In genomic region chr9:121780177-121780576, GRCh38 we compare ENCODE assay signal across 23 cellular contexts.
DNase-seq lines count a peak whose midpoint lies in the region; ATAC-seq, FAIRE-seq and TF ChIP-seq lines count a peak whose summit lies in the region.
"Had no signal": no experiment of that assay in that cellular context is flagged by ENCODE, and none has a peak within 500 bp of the region (broad histone marks: within the 10 kb centered on the region; RNA-seq: fewer than 3 reads in every experiment).

No MANE protein-coding gene starts in this region.

- CTCF ChIA-PET in T-cell (lab: Charles Lee) = no interaction called here

- H3K27me3 Mint-ChIP-seq in astrocyte (ENCODE audit: low read depth, unreplicated experiment) (no peaks in the 10 kb centered on the region), T-cell (peaks cover 0 to 18% of the 10 kb centered on the region in 2 donors)

- TF ChIP-seq CTCF in astrocyte (IDR thresholded peaks at IDR 0.05; ENCODE audit: insufficient read depth, low read depth, low read length) (no peak), gastrocnemius medialis (IDR thresholded peaks at IDR 0.05 in 4 of 5, conservative IDR thresholded peaks at IDR 0.05 in 1 of 5) (no peak)

- peak overlapping the region in 2 of 11 experiments; percentile 16 to 18; a peak in 1 of 22 replicates for H3K9ac ChIP-seq in BLaER1 treated with 17β-estradiol and CSF1 and Interleukin-3, amounts not matched to agents 10 nM and 100 nM
- no peak overlapping the region for H3K9ac ChIP-seq in astrocyte (ENCODE audit: low read length)

- H3K4me1 Mint-ChIP-seq in astrocyte (ENCODE audit: low read depth, unreplicated experiment) = peaks cover 28% of the 10 kb centered on the region
- peaks cover 7 to 17% (median 11%) of the 10 kb centered on the region in 3 donors for H3K4me1 Mint-ChIP-seq in T-cell

- POLR2A ChIA-PET in T-cell (lab: Charles Lee) = no interaction called here

- H3K79me2 ChIP-seq in astrocyte (ENCODE audit: insufficient read depth, low read length) = no peaks in the 10 kb centered on the region

- H3K4me1 ChIP-seq in BLaER1 treated with 17β-estradiol and CSF1 and Interleukin-3, amounts not matched to agents 10 nM and 100 nM = peaks cover 22 to 66% (median 58%) of the 10 kb centered on the region in 10 experiments
- H3K4me1 ChIP-seq in astrocyte (ENCODE audit: insufficient read depth, low read length) = peaks cover 12% of the 10 kb centered on the region
- H3K4me1 ChIP-seq in gastrocnemius medialis = peaks cover 19 to 36% of the 10 kb centered on the region in 2 donors
- H3K4me1 ChIP-seq: ascending aorta, SJCRH30 had no signal

- no peaks in the 10 kb centered on the region for H3K27me3 ChIP-seq in BLaER1 treated with 17β-estradiol and CSF1 and Interleukin-3, amounts not matched to agents 10 nM and 100 nM
- no peaks in the 10 kb centered on the region for H3K27me3 ChIP-seq in astrocyte (ENCODE audit: insufficient read depth, low read length)
- no peaks in the 10 kb centered on the region for H3K27me3 ChIP-seq in layer of hippocampus (ENCODE audit: control insufficient read depth, insufficient read depth, low read length)
- H3K27me3 ChIP-seq in gastrocnemius medialis = no peaks in the 10 kb centered on the region
- H3K27me3 ChIP-seq: ascending aorta, SJCRH30 had no signal

- H3K4me3 Mint-ChIP-seq in astrocyte (ENCODE audit: unreplicated experiment) (no peak overlapping the region), T-cell (no peak overlapping the region)
- H3K4me3 Mint-ChIP-seq: activated CD8-positive, alpha-beta T cell treated with anti-CD3 and anti-CD28 coated beads, Interleukin-2, amount 10 ng/mL, durations not matched to agents 7 days and 5 days; activated naive CD4-positive, alpha-beta T cell treated with anti-CD3 and anti-CD28 coated beads, Interleukin-2, amount 10 ng/mL, durations not matched to agents 7 days and 5 days; activated T-cell treated with anti-CD3 and anti-CD28 coated beads, Interleukin-2, amount 50 U/mL, for 4 hours; CD8-positive, alpha-beta memory T cell; T-helper 17 cell had no signal

- DNase-seq in astrocyte (ENCODE audit: low read depth) (no peak), gastrocnemius medialis (peak in 1 of 2 donors; percentile 12), left lobe of liver (ENCODE audit: low spot score) (no peak), T-cell (no peak)
- DNase-seq: activated CD8-positive, alpha-beta T cell treated with anti-CD3 and anti-CD28 coated beads, Interleukin-2, amount 10 ng/mL, durations not matched to agents 7 days and 5 days; activated naive CD4-positive, alpha-beta T cell treated with anti-CD3 and anti-CD28 coated beads, Interleukin-2, amount 10 ng/mL, durations not matched to agents 7 days and 5 days; activated T-cell treated with anti-CD3 and anti-CD28 coated beads, Interleukin-2, amount 50 U/mL, for 4 hours; CD8-positive, alpha-beta memory T cell; DND-41; foreskin fibroblast; NCI-H748 treated with DMSO at 0.1 percent for 48 hours; occipital lobe; PC-3; stimulated activated CD4-positive, alpha-beta T cell treated with anti-CD3 and anti-CD28 coated beads, Interleukin-1b, Interleukin-23, amount 100 ng/mL, for 48 hours; stimulated activated naive CD8-positive, alpha-beta T cell treated with anti-CD3 and anti-CD28 coated beads, Interleukin-15, Interleukin-2, amounts not matched to agents 100 U/mL and 50 U/mL, for 24 hours; T-helper 17 cell had no signal

- no peak overlapping the region for H2AFZ ChIP-seq in astrocyte (ENCODE audit: low read depth, low read length)

- peak overlapping the region; percentile 4 for H3K27ac Mint-ChIP-seq in astrocyte (ENCODE audit: unreplicated experiment)
- no peak overlapping the region for H3K27ac Mint-ChIP-seq in T-cell
- H3K27ac Mint-ChIP-seq: activated CD8-positive, alpha-beta T cell treated with anti-CD3 and anti-CD28 coated beads, Interleukin-2, amount 10 ng/mL, durations not matched to agents 7 days and 5 days; activated naive CD4-positive, alpha-beta T cell treated with anti-CD3 and anti-CD28 coated beads, Interleukin-2, amount 10 ng/mL, durations not matched to agents 7 days and 5 days; T-helper 17 cell had no signal

- no peak overlapping the region for H3K4me3 ChIP-seq in BLaER1 treated with 17β-estradiol and CSF1 and Interleukin-3, amounts not matched to agents 10 nM and 100 nM
- H3K4me3 ChIP-seq in astrocyte (ENCODE audit: insufficient read depth, low read depth, low read length) = no peak overlapping the region
- H3K4me3 ChIP-seq in gastrocnemius medialis = no peak overlapping the region
- H3K4me3 ChIP-seq: ascending aorta, SJCRH30 had no signal

- no peak for FAIRE-seq in astrocyte (lab: Jason Lieb, UNC)

- H3K36me3 ChIP-seq in BLaER1 treated with 17β-estradiol and CSF1 and Interleukin-3, amounts not matched to agents 10 nM and 100 nM = peaks cover 16 to 67% (median 49%) of the 10 kb centered on the region in 11 experiments
- H3K36me3 ChIP-seq in astrocyte (ENCODE audit: insufficient read depth, low read length) = peaks cover 6% of the 10 kb centered on the region
- H3K36me3 ChIP-seq in gastrocnemius medialis = peaks cover 0 to 44% of the 10 kb centered on the region in 2 donors

- H3K36me3 Mint-ChIP-seq in astrocyte (ENCODE audit: low read depth, unreplicated experiment) (peaks cover 21% of the 10 kb centered on the region), T-cell (no peaks in the 10 kb centered on the region)
- H3K36me3 Mint-ChIP-seq: activated naive CD4-positive, alpha-beta T cell treated with anti-CD3 and anti-CD28 coated beads, Interleukin-2, amount 10 ng/mL, durations not matched to agents 7 days and 5 days; CD8-positive, alpha-beta memory T cell had no signal

- H4K20me1 ChIP-seq in BLaER1 treated with 17β-estradiol and CSF1 and Interleukin-3, amounts not matched to agents 10 nM and 100 nM = peaks cover 0 to 6% (median 0%) of the 10 kb centered on the region in 11 experiments; a peak in 2 of 22 replicates
- peaks cover 24% of the 10 kb centered on the region for H4K20me1 ChIP-seq in astrocyte (ENCODE audit: insufficient read depth, low read length)

- H3K9me3 Mint-ChIP-seq in astrocyte (ENCODE audit: unreplicated experiment) (peaks cover 2% of the 10 kb centered on the region), T-cell (peaks cover 0 to 10% (median 4%) of the 10 kb centered on the region in 3 donors)
- H3K9me3 Mint-ChIP-seq: activated naive CD4-positive, alpha-beta T cell treated with anti-CD3 and anti-CD28 coated beads, Interleukin-2, amount 10 ng/mL, durations not matched to agents 7 days and 5 days had no signal

- in situ Hi-C loops in gastrocnemius medialis (cut with MboI; ENCODE audit: low sequenced_read_pairs in 4 of 4) = no loop called here

- ATAC-seq in gastrocnemius medialis (no peak), GM19328 (IDR thresholded peaks at IDR 0.05; ENCODE audit: unreplicated experiment) (no peak), left lobe of liver (no peak), T-cell (replicated peaks in 1 of 4) (no peak), HG02981 (IDR thresholded peaks at IDR 0.05; ENCODE audit: unreplicated experiment) (no peak)
- ATAC-seq: activated CD8-positive, alpha-beta T cell treated with anti-CD3 and anti-CD28 coated beads, Interleukin-2, amount 10 ng/mL, durations not matched to agents 7 days and 5 days; activated T-cell treated with anti-CD3 and anti-CD28 coated beads, Interleukin-2, amount 50 U/mL, for 4 hours; PC-3; stimulated activated naive CD8-positive, alpha-beta T cell treated with anti-CD3 and anti-CD28 coated beads, Interleukin-15, Interleukin-2, amounts not matched to agents 100 U/mL and 50 U/mL, for 24 hours; T-helper 17 cell had no signal

- H3K4me2 ChIP-seq in BLaER1 treated with 17β-estradiol and CSF1 and Interleukin-3, amounts not matched to agents 10 nM and 100 nM = peak overlapping the region in 8 of 11 experiments; percentile 13 to 99 (median 73); a peak in 14 of 22 replicates
- H3K4me2 ChIP-seq in astrocyte (ENCODE audit: low read length) = no peak overlapping the region

- intact Hi-C loops in gastrocnemius medialis (cut with DNase I; ENCODE audit: low total_unique reads) = no loop called here

- no peak overlapping the region for H3K27ac ChIP-seq in BLaER1 treated with 17β-estradiol and CSF1 and Interleukin-3, amounts not matched to agents 10 nM and 100 nM
- H3K27ac ChIP-seq in astrocyte (ENCODE audit: low read depth, low read length) (no peak overlapping the region), layer of hippocampus (ENCODE audit: low read depth, low read length) (peak overlapping the region; percentile 6), gastrocnemius medialis (peak overlapping the region; percentile 62 to 84 (median 70))
- H3K27ac ChIP-seq: HL-60, SJCRH30 had no signal

- TF ChIP-seq POLR2A in gastrocnemius medialis (IDR thresholded peaks at IDR 0.05) = no peak

- H3K9me3 ChIP-seq in BLaER1 treated with 17β-estradiol and CSF1 and Interleukin-3, amounts not matched to agents 10 nM and 100 nM (replicated peaks in 1 of 11) = peaks cover 10 to 24% (median 13%) of the 10 kb centered on the region in 11 experiments
- H3K9me3 ChIP-seq in astrocyte (ENCODE audit: insufficient read depth, low read depth, low read length) = no peaks in the 10 kb centered on the region
- H3K9me3 ChIP-seq in gastrocnemius medialis = no peaks in the 10 kb centered on the region
- H3K9me3 ChIP-seq: ascending aorta, SJCRH30 had no signal

Comparison
In these comparisons a context has a peak if more than half of its experiments do, and no peak if none do; other contexts are left out.
1. H3K27ac ChIP-seq: peak in layer of hippocampus (single experiment) and gastrocnemius medialis (4 of 4); none in BLaER1 treated with 17β-estradiol and CSF1 and Interleukin-3, amounts not matched to agents 10 nM and 100 nM (0 of 11) and astrocyte (single experiment).